In genomic region chr1:208101661-208102431, GRCh38 we compare ENCODE assay signal across 8 cellular contexts.
DNase-seq lines count a peak whose midpoint lies in the region; ATAC-seq and TF ChIP-seq lines count a peak whose summit lies in the region.
"Had no signal": no experiment of that assay in that cellular context is flagged by ENCODE, and none has a peak within 500 bp of the region (broad histone marks: within the 10 kb centered on the region; RNA-seq: fewer than 3 reads in every experiment).

No MANE protein-coding gene starts in this region.

- no peak for TF ChIP-seq POLR2A in transverse colon (IDR thresholded peaks at IDR 0.05)

- DNase-seq in NCI-H2029 (lab: John Stamatoyannopoulos, UW), result peak; percentile 87
- DNase-seq in hepatocyte (ENCODE audit: low spot score), result no peak
- DNase-seq in transverse colon, result peak; percentile 73
- no peak for DNase-seq in stimulated activated CD4-positive, alpha-beta T cell treated with anti-CD3 and anti-CD28 coated beads, Interleukin-2, amount 100 ng/mL, for 48 hours
- no peak for DNase-seq in MV-4-11 (lab: John Stamatoyannopoulos, UW)
- DNase-seq: naive B cell had no signal

- no peaks in the 10 kb centered on the region for H3K27me3 ChIP-seq in hepatocyte
- H3K27me3 ChIP-seq in transverse colon, result no peaks in the 10 kb centered on the region

- ATAC-seq in SK-N-SH treated with all-trans-retinoic acid at 6 μM for 48 hours, result peak; percentile 11
- no peak for ATAC-seq in stimulated activated memory B cell treated with anti-CD40 and anti-IgM and Interleukin-4, amounts not matched to agents 10 μg/mL and 1 μg/mL and 100 μg/mL, for 72 hours

- no peak overlapping the region for H3K4me3 Mint-ChIP-seq in stimulated activated memory B cell treated with anti-CD40 and anti-IgM and Interleukin-4, amounts not matched to agents 10 μg/mL and 1 μg/mL and 100 μg/mL, for 72 hours
- H3K4me3 Mint-ChIP-seq: naive B cell had no signal

- H4K20me1 ChIP-seq in hepatocyte (ENCODE audit: insufficient read depth, poor library complexity, severe bottlenecking), result no peaks in the 10 kb centered on the region

- H3K36me3 ChIP-seq in hepatocyte (replicated peaks; ENCODE audit: insufficient read depth, low read depth) (no peaks in the 10 kb centered on the region), transverse colon (no peaks in the 10 kb centered on the region)

- no peaks in the 10 kb centered on the region for H3K36me3 Mint-ChIP-seq in stimulated activated memory B cell treated with anti-CD40 and anti-IgM and Interleukin-4, amounts not matched to agents 10 μg/mL and 1 μg/mL and 100 μg/mL, for 72 hours
- H3K36me3 Mint-ChIP-seq: naive B cell had no signal

- H3K4me1 ChIP-seq in hepatocyte (ENCODE audit: insufficient read depth) (peaks cover 15% of the 10 kb centered on the region), transverse colon (peaks cover 5 to 22% (median 13%) of the 10 kb centered on the region in 4 donors)

- H3K27me3 Mint-ChIP-seq in stimulated activated memory B cell treated with anti-CD40 and anti-IgM and Interleukin-4, amounts not matched to agents 10 μg/mL and 1 μg/mL and 100 μg/mL, for 72 hours, result peaks cover 24% of the 10 kb centered on the region

- H3K27ac ChIP-seq in hepatocyte (no peak overlapping the region), transverse colon (peak overlapping the region in 1 of 4 donors; percentile 27)

- H3K4me3 ChIP-seq in hepatocyte, result no peak overlapping the region
- no peak overlapping the region for H3K4me3 ChIP-seq in transverse colon

- no peak for TF ChIP-seq CTCF in hepatocyte (IDR thresholded peaks at IDR 0.05; ENCODE audit: poor library complexity)
- TF ChIP-seq CTCF in transverse colon (IDR thresholded peaks at IDR 0.05), result no peak

- H3K9me3 ChIP-seq in hepatocyte (ENCODE audit: low read depth) (no peaks in the 10 kb centered on the region), transverse colon (no peaks in the 10 kb centered on the region)

- H3K79me2 ChIP-seq in hepatocyte, result no peaks in the 10 kb centered on the region

- WGBS in hepatocyte (ENCODE audit: low lambda C conversion rate, missing lambda C conversion rate), result 76% methylated on average over 11 of the region's 11 CpGs
- 49% methylated on average over 11 of the region's 11 CpGs; no CpG with 5 or more reads in 1 of the 2 donors for WGBS in transverse colon (ENCODE audit: low coverage in 1 of 2), 2 donors

- intact Hi-C loops in transverse colon (cut with DNase I; ENCODE audit: low total_unique reads), result no loop called here

- in situ Hi-C loops in transverse colon (cut with MboI; ENCODE audit: low pct_ligation_motif_present in 1 of 4, low pct_unique_long_range_greater_than_20kb in 1 of 4, low sequenced_read_pairs in 3 of 4), result no loop called here

- no peak overlapping the region for H3K27ac Mint-ChIP-seq in stimulated activated memory B cell treated with anti-CD40 and anti-IgM and Interleukin-4, amounts not matched to agents 10 μg/mL and 1 μg/mL and 100 μg/mL, for 72 hours
- H3K27ac Mint-ChIP-seq: naive B cell had no signal

- no peak overlapping the region for H2AFZ ChIP-seq in hepatocyte

- no peaks in the 10 kb centered on the region for H3K9me3 Mint-ChIP-seq in stimulated activated memory B cell treated with anti-CD40 and anti-IgM and Interleukin-4, amounts not matched to agents 10 μg/mL and 1 μg/mL and 100 μg/mL, for 72 hours
- H3K9me3 Mint-ChIP-seq: naive B cell had no signal

- H3K4me2 ChIP-seq in hepatocyte, result peak overlapping the region; percentile 15

- no peaks in the 10 kb centered on the region for H3K9me2 ChIP-seq in hepatocyte (replicated peaks; ENCODE audit: insufficient read depth)

- no peak for TF ChIP-seq EP300 in transverse colon (IDR thresholded peaks at IDR 0.05; ENCODE audit: low read depth)

- H3K4me1 Mint-ChIP-seq in stimulated activated memory B cell treated with anti-CD40 and anti-IgM and Interleukin-4, amounts not matched to agents 10 μg/mL and 1 μg/mL and 100 μg/mL, for 72 hours, result no peaks in the 10 kb centered on the region
- H3K4me1 Mint-ChIP-seq: naive B cell had no signal

TF ChIP-seq in SK-N-SH treated with all-trans-retinoic acid at 6 μM for 48 hours, 23 proteins besides CTCF, POLR2A, EP300 and RAD21:
- TF ChIP-seq ARNTL (CRISPR knock-in tag; IDR thresholded peaks at IDR 0.05; ENCODE audit: borderline replicate concordance, low read depth), result no peak
- no peak for TF ChIP-seq CREB5 (CRISPR knock-in tag; IDR thresholded peaks at IDR 0.05; ENCODE audit: low read depth)
- TF ChIP-seq POU6F1 (CRISPR knock-in tag; IDR thresholded peaks at IDR 0.05; ENCODE audit: borderline replicate concordance, low read depth), result no peak
- TF ChIP-seq ISL1 (CRISPR knock-in tag; IDR thresholded peaks at IDR 0.05), result no peak
- no peak for TF ChIP-seq ESRRG (CRISPR knock-in tag; IDR thresholded peaks at IDR 0.05)
- no peak for TF ChIP-seq PATZ1 (CRISPR knock-in tag; IDR thresholded peaks at IDR 0.05; ENCODE audit: borderline replicate concordance)
- no peak for TF ChIP-seq SNAI2 (CRISPR knock-in tag; IDR thresholded peaks at IDR 0.05)
- TF ChIP-seq CSRNP3 (CRISPR knock-in tag; IDR thresholded peaks at IDR 0.05), result no peak
- no peak for TF ChIP-seq GLIS3 (CRISPR knock-in tag; IDR thresholded peaks at IDR 0.05)

Comparison
In these comparisons a context has a peak if more than half of its experiments do, and no peak if none do; other contexts are left out.
1. DNase-seq: peak in NCI-H2029 (single experiment) and transverse colon (single experiment); none in hepatocyte (single experiment), stimulated activated CD4-positive, alpha-beta T cell treated with anti-CD3 and anti-CD28 coated beads, Interleukin-2, amount 100 ng/mL, for 48 hours (0 of 2) and MV-4-11 (single experiment).